Comparison of ENCODE assay signal across 1 cellular context in the genomic region with DNA sequence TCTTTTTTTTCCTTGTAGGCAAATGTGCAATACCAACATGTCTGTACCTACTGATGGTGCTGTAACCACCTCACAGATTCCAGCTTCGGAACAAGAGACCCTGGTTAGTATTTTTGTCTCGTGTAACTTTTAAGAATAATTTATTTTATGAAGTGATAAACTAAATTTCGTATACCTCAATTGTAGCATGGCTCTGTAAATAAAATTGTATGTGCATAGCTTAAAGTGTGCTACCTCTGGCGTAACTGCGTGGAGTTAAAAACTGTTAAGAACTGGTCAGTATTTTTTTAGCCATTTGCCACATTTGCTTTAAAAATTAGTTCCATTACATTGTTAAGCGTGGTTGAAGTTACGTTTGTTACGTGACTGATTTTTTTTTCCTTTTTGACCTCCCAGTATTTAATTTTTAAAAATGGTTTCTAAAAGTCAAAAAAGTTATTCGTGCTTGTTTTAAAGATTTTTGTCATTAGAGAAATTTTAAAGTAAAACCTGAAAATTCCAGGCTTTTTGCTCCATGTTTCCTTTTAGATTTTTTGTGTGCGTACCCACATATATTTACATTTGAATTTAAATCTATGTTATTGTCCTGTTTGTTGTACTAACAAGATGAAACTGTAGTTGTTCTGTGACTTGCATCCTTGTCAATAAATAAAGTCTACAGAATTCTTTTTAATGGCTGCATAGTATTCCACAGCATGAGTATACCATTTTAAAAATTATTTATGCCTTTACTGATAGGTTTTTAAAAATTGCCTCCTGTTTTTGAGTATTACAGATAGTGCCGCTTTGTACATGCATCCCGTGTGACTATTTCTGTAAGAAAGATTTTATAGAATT.
TF ChIP-seq lines count a peak whose summit lies in the region.

No MANE protein-coding gene starts in this region.

TF ChIP-seq in GM23338, 12 proteins besides CTCF, POLR2A, EP300 and RAD21:
- TF ChIP-seq, protein P1, sequence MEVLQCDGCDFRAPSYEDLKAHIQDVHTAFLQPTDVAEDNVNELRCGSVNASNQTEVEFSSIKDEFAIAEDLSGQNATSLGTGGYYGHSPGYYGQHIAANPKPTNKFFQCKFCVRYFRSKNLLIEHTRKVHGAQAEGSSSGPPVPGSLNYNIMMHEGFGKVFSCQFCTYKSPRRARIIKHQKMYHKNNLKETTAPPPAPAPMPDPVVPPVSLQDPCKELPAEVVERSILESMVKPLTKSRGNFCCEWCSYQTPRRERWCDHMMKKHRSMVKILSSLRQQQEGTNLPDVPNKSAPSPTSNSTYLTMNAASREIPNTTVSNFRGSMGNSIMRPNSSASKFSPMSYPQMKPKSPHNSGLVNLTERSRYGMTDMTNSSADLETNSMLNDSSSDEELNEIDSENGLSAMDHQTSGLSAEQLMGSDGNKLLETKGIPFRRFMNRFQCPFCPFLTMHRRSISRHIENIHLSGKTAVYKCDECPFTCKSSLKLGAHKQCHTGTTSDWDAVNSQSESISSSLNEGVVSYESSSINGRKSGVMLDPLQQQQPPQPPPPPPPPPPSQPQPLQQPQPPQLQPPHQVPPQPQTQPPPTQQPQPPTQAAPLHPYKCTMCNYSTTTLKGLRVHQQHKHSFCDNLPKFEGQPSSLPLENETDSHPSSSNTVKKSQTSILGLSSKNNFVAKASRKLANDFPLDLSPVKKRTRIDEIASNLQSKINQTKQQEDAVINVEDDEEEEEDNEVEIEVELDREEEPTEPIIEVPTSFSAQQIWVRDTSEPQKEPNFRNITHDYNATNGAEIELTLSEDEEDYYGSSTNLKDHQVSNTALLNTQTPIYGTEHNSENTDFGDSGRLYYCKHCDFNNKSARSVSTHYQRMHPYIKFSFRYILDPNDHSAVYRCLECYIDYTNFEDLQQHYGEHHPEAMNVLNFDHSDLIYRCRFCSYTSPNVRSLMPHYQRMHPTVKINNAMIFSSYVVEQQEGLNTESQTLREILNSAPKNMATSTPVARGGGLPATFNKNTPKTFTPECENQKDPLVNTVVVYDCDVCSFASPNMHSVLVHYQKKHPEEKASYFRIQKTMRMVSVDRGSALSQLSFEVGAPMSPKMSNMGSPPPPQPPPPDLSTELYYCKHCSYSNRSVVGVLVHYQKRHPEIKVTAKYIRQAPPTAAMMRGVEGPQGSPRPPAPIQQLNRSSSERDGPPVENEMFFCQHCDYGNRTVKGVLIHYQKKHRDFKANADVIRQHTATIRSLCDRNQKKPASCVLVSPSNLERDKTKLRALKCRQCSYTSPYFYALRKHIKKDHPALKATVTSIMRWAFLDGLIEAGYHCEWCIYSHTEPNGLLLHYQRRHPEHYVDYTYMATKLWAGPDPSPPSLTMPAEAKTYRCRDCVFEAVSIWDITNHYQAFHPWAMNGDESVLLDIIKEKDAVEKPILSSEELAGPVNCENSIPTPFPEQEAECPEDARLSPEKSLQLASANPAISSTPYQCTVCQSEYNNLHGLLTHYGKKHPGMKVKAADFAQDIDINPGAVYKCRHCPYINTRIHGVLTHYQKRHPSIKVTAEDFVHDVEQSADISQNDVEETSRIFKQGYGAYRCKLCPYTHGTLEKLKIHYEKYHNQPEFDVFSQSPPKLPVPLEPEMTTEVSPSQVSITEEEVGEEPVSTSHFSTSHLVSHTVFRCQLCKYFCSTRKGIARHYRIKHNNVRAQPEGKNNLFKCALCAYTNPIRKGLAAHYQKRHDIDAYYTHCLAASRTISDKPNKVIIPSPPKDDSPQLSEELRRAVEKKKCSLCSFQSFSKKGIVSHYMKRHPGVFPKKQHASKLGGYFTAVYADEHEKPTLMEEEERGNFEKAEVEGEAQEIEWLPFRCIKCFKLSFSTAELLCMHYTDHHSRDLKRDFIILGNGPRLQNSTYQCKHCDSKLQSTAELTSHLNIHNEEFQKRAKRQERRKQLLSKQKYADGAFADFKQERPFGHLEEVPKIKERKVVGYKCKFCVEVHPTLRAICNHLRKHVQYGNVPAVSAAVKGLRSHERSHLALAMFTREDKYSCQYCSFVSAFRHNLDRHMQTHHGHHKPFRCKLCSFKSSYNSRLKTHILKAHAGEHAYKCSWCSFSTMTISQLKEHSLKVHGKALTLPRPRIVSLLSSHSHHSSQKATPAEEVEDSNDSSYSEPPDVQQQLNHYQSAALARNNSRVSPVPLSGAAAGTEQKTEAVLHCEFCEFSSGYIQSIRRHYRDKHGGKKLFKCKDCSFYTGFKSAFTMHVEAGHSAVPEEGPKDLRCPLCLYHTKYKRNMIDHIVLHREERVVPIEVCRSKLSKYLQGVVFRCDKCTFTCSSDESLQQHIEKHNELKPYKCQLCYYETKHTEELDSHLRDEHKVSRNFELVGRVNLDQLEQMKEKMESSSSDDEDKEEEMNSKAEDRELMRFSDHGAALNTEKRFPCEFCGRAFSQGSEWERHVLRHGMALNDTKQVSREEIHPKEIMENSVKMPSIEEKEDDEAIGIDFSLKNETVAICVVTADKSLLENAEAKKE (CRISPR knock-in tag; IDR thresholded peaks at IDR 0.05) = no peak
- TF ChIP-seq, protein P2, sequence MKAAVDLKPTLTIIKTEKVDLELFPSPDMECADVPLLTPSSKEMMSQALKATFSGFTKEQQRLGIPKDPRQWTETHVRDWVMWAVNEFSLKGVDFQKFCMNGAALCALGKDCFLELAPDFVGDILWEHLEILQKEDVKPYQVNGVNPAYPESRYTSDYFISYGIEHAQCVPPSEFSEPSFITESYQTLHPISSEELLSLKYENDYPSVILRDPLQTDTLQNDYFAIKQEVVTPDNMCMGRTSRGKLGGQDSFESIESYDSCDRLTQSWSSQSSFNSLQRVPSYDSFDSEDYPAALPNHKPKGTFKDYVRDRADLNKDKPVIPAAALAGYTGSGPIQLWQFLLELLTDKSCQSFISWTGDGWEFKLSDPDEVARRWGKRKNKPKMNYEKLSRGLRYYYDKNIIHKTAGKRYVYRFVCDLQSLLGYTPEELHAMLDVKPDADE (IDR thresholded peaks at IDR 0.05) = no peak
- TF ChIP-seq EZH2phosphoT487 (IDR thresholded peaks at IDR 0.05; ENCODE audit: unreplicated experiment) = no peak
TF ChIP-seq in GM23338: peak in this region for 0.
